ENCODE assay signal across 11 cellular contexts in genomic region chr1:235090406-235091069, GRCh38. TPM values are rescaled to one million over a fixed set of nuclear protein-coding genes. Genes with fewer than 3 reads are reported as not detected.
DNase-seq lines count a peak whose midpoint lies in the region; ATAC-seq and TF ChIP-seq lines count a peak whose summit lies in the region.
"Had no signal": no experiment of that assay in that cellular context is flagged by ENCODE, and none has a peak within 500 bp of the region (broad histone marks: within the 10 kb centered on the region; RNA-seq: fewer than 3 reads in every experiment).

No MANE protein-coding gene starts in this region.

- no peak overlapping the region for H3K4me3 Mint-ChIP-seq in activated naive CD8-positive, alpha-beta T cell treated with anti-CD3 and anti-CD28 coated beads, Interleukin-2, amount 10 ng/mL, durations not matched to agents 7 days and 5 days
- no peak overlapping the region for H3K4me3 Mint-ChIP-seq in activated naive CD8-positive, alpha-beta T cell treated with anti-CD3 and anti-CD28 coated beads, Interleukin-2, amount 50 U/mL, for 24 hours
- H3K4me3 Mint-ChIP-seq in chondrocyte (ENCODE audit: unreplicated experiment): peak overlapping the region; percentile 12
- H3K4me3 Mint-ChIP-seq: activated T-helper 1 cell treated with anti-CD3 and anti-CD28 coated beads, Interleukin-12 subunit alpha, Interleukin-12 subunit beta, Interleukin-2, Interleukin-4 antibody, amounts not matched to agents 30 ng/mL and 10 ng/mL and 1 ng/mL, durations not matched to agents 14 hours and 24 hours and 36 hours had no signal

- H3K4me3 ChIP-seq in thoracic aorta: no peak overlapping the region
- no peak overlapping the region for H3K4me3 ChIP-seq in MG63
- H3K4me3 ChIP-seq: A549 had no signal

- H3K4me1 ChIP-seq in thoracic aorta (ENCODE audit: control insufficient read depth in 1 of 2, low read depth in 2 of 2): peaks cover 3 to 22% of the 10 kb centered on the region in 2 donors

- POLR2A ChIA-PET in activated naive CD8-positive, alpha-beta T cell treated with anti-CD3 and anti-CD28 coated beads, Interleukin-2, amount 10 ng/mL, durations not matched to agents 7 days and 5 days (lab: Charles Lee): no interaction called here

- peaks cover 9% of the 10 kb centered on the region for H3K4me1 Mint-ChIP-seq in activated naive CD8-positive, alpha-beta T cell treated with anti-CD3 and anti-CD28 coated beads, Interleukin-2, amount 10 ng/mL, durations not matched to agents 7 days and 5 days
- H3K4me1 Mint-ChIP-seq in activated naive CD8-positive, alpha-beta T cell treated with anti-CD3 and anti-CD28 coated beads, Interleukin-2, amount 50 U/mL, for 24 hours: peaks cover 12% of the 10 kb centered on the region
- peaks cover 23% of the 10 kb centered on the region for H3K4me1 Mint-ChIP-seq in chondrocyte (ENCODE audit: low read depth)

- peak overlapping the region; percentile 47 to 66 for H3K27ac ChIP-seq in thoracic aorta

- H3K36me3 ChIP-seq in thoracic aorta (no peaks in the 10 kb centered on the region), MG63 (no peaks in the 10 kb centered on the region)

- no peaks in the 10 kb centered on the region for H3K36me3 Mint-ChIP-seq in activated naive CD8-positive, alpha-beta T cell treated with anti-CD3 and anti-CD28 coated beads, Interleukin-2, amount 10 ng/mL, durations not matched to agents 7 days and 5 days
- no peaks in the 10 kb centered on the region for H3K36me3 Mint-ChIP-seq in activated naive CD8-positive, alpha-beta T cell treated with anti-CD3 and anti-CD28 coated beads, Interleukin-2, amount 50 U/mL, for 24 hours (ENCODE audit: low read depth)
- no peaks in the 10 kb centered on the region for H3K36me3 Mint-ChIP-seq in chondrocyte (ENCODE audit: low read depth)

- H3K9me3 Mint-ChIP-seq in activated naive CD8-positive, alpha-beta T cell treated with anti-CD3 and anti-CD28 coated beads, Interleukin-2, amount 10 ng/mL, durations not matched to agents 7 days and 5 days: no peaks in the 10 kb centered on the region
- no peaks in the 10 kb centered on the region for H3K9me3 Mint-ChIP-seq in activated naive CD8-positive, alpha-beta T cell treated with anti-CD3 and anti-CD28 coated beads, Interleukin-2, amount 50 U/mL, for 24 hours
- H3K9me3 Mint-ChIP-seq in chondrocyte (ENCODE audit: low read depth): no peaks in the 10 kb centered on the region
- H3K9me3 Mint-ChIP-seq: activated T-helper 1 cell treated with anti-CD3 and anti-CD28 coated beads, Interleukin-12 subunit alpha, Interleukin-12 subunit beta, Interleukin-2, Interleukin-4 antibody, amounts not matched to agents 30 ng/mL and 10 ng/mL and 1 ng/mL, durations not matched to agents 14 hours and 24 hours and 36 hours had no signal

- peak; percentile 19 for DNase-seq in activated naive CD8-positive, alpha-beta T cell treated with anti-CD3 and anti-CD28 coated beads, Interleukin-2, amount 10 ng/mL, durations not matched to agents 7 days and 5 days
- DNase-seq in activated naive CD8-positive, alpha-beta T cell treated with anti-CD3 and anti-CD28 coated beads, Interleukin-2, amount 50 U/mL, for 24 hours: no peak
- DNase-seq in chondrocyte (ENCODE audit: low spot score) (no peak), medulla oblongata (ENCODE audit: extremely low spot score) (peak; percentile 59), thoracic aorta (ENCODE audit: low spot score) (no peak), NCI-H82 (lab: John Stamatoyannopoulos, UW) (no peak), MG63 (no peak)
- no peak for DNase-seq in stimulated activated CD4-positive, alpha-beta T cell treated with anti-CD3 and anti-CD28 coated beads, Interleukin-12 subunit alpha, Interleukin-12 subunit beta, amount 100 ng/mL, for 4 hours
- DNase-seq: GOT3 had no signal

- no peaks in the 10 kb centered on the region for H3K9me3 ChIP-seq in thoracic aorta
- no peaks in the 10 kb centered on the region for H3K9me3 ChIP-seq in MG63
- H3K9me3 ChIP-seq: A549 had no signal

- H3K27ac Mint-ChIP-seq in activated naive CD8-positive, alpha-beta T cell treated with anti-CD3 and anti-CD28 coated beads, Interleukin-2, amount 10 ng/mL, durations not matched to agents 7 days and 5 days: no peak overlapping the region
- no peak overlapping the region for H3K27ac Mint-ChIP-seq in activated naive CD8-positive, alpha-beta T cell treated with anti-CD3 and anti-CD28 coated beads, Interleukin-2, amount 50 U/mL, for 24 hours
- peak overlapping the region; percentile 73 for H3K27ac Mint-ChIP-seq in chondrocyte (ENCODE audit: unreplicated experiment)
- H3K27ac Mint-ChIP-seq: activated T-helper 1 cell treated with anti-CD3 and anti-CD28 coated beads, Interleukin-12 subunit alpha, Interleukin-12 subunit beta, Interleukin-2, Interleukin-4 antibody, amounts not matched to agents 30 ng/mL and 10 ng/mL and 1 ng/mL, durations not matched to agents 14 hours and 24 hours and 36 hours had no signal

- ATAC-seq in activated naive CD8-positive, alpha-beta T cell treated with anti-CD3 and anti-CD28 coated beads, Interleukin-2, amount 10 ng/mL, durations not matched to agents 7 days and 5 days (ENCODE audit: low read depth): no peak
- ATAC-seq in activated naive CD8-positive, alpha-beta T cell treated with anti-CD3 and anti-CD28 coated beads, Interleukin-2, amount 50 U/mL, for 24 hours: no peak
- ATAC-seq in thoracic aorta (ENCODE audit: insufficient number of reproducible peaks, low FRiP score, low read depth): no peak
- ATAC-seq: A549 had no signal

- no peaks in the 10 kb centered on the region for H3K27me3 ChIP-seq in thoracic aorta (replicated peaks; ENCODE audit: insufficient read depth)
- no peaks in the 10 kb centered on the region for H3K27me3 ChIP-seq in MG63

- peaks cover under 1% of the 10 kb centered on the region for H3K27me3 Mint-ChIP-seq in activated naive CD8-positive, alpha-beta T cell treated with anti-CD3 and anti-CD28 coated beads, Interleukin-2, amount 10 ng/mL, durations not matched to agents 7 days and 5 days
- H3K27me3 Mint-ChIP-seq in activated naive CD8-positive, alpha-beta T cell treated with anti-CD3 and anti-CD28 coated beads, Interleukin-2, amount 50 U/mL, for 24 hours: peaks cover 5% of the 10 kb centered on the region
- H3K27me3 Mint-ChIP-seq in chondrocyte (ENCODE audit: low read depth): no peaks in the 10 kb centered on the region

- TF ChIP-seq CTCF in chondrocyte (IDR thresholded peaks at IDR 0.05) (peak; percentile 42), thoracic aorta (IDR thresholded peaks at IDR 0.05) (no peak)

RNA-seq across cellular contexts. Expression of gene TOMM20, which starts 38.1 kb away (rescaled TPM):
- total RNA-seq in activated naive CD8-positive, alpha-beta T cell treated with anti-CD3 and anti-CD28 coated beads, Interleukin-2, amount 10 ng/mL, durations not matched to agents 7 days and 5 days: 10 to 100 TPM; 81.2 to 95.5 TPM
- total RNA-seq in chondrocyte (66.3 to 89.1 TPM (median 80.7 TPM) in 3 replicates), thoracic aorta (100 to 1,000 TPM in 1 of 2 donors, 10 to 100 TPM in 1; 59.0 to 101 TPM)
- total RNA-seq in MG63 (2014; rRNA removed; shearing (Covaris generic); ENCODE audit: low replicate concordance): 132 and 183 TPM in 2 replicates

Comparison
In these comparisons a context has a peak if more than half of its experiments do, and no peak if none do; other contexts are left out.
1. DNase-seq: peak in activated naive CD8-positive, alpha-beta T cell treated with anti-CD3 and anti-CD28 coated beads, Interleukin-2, amount 10 ng/mL, durations not matched to agents 7 days and 5 days (single experiment) and medulla oblongata (single experiment); none in activated naive CD8-positive, alpha-beta T cell treated with anti-CD3 and anti-CD28 coated beads, Interleukin-2, amount 50 U/mL, for 24 hours (single experiment), chondrocyte (single experiment), thoracic aorta (single experiment), NCI-H82 (single experiment), MG63 (single experiment) and stimulated activated CD4-positive, alpha-beta T cell treated with anti-CD3 and anti-CD28 coated beads, Interleukin-12 subunit alpha, Interleukin-12 subunit beta, amount 100 ng/mL, for 4 hours (single experiment).